Comparison of ENCODE assay signal across 9 cellular contexts in the genomic region with DNA sequence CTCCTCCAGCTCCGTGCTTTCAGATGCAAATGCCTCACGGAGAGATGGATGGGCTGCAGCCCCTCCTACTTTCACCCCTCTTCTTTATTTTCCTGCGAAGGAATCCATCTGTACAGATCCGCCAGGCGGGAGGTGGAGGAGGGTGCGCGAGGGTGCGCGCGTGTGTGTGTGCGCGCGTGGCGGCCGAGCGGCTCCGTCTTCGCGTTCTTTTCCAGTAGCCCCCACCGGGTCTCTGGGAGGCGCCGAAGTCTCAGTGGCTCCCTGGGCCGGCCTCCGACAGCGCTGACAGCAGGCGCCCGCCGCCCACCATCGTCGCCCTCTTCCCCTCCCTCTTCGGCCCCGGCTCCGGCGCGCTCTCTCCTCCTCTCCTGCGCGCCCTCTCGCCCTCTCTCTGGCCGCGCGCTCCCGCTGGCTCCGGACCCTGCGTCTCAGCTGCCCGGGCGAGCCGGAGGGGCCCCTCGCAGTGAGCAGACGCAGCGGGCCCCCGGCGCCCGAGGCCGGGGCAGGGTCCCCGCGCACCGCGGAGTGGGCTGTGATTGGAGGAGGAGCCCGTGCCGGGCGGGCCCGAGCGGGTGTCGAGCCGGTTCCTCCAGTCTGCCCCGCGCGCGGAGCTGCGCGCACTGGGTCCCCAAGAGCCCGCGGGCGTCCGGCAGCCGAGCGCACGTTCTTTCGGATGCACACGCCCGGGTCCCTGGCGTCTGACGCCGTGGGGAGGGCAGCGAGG. TPM values are rescaled to one million over a fixed set of nuclear protein-coding genes. Genes with fewer than 3 reads are reported as not detected.
DNase-seq lines count a peak whose midpoint lies in the region; ATAC-seq and TF ChIP-seq lines count a peak whose summit lies in the region.
"Had no signal": no experiment of that assay in that cellular context is flagged by ENCODE, and none has a peak within 500 bp of the region (broad histone marks: within the 10 kb centered on the region; RNA-seq: fewer than 3 reads in every experiment).

A gene with protein sequence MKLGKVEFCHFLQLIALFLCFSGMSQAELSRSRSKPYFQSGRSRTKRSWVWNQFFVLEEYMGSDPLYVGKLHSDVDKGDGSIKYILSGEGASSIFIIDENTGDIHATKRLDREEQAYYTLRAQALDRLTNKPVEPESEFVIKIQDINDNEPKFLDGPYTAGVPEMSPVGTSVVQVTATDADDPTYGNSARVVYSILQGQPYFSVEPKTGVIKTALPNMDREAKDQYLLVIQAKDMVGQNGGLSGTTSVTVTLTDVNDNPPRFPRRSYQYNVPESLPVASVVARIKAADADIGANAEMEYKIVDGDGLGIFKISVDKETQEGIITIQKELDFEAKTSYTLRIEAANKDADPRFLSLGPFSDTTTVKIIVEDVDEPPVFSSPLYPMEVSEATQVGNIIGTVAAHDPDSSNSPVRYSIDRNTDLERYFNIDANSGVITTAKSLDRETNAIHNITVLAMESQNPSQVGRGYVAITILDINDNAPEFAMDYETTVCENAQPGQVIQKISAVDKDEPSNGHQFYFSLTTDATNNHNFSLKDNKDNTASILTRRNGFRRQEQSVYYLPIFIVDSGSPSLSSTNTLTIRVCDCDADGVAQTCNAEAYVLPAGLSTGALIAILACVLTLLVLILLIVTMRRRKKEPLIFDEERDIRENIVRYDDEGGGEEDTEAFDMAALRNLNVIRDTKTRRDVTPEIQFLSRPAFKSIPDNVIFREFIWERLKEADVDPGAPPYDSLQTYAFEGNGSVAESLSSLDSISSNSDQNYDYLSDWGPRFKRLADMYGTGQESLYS (plus strand): TSS at position 592 of the 724 bp plus-strand sequence. CDS start 11,831 bp downstream, outside the sequence.

- H4K8ac ChIP-seq in IMR-90 (ENCODE audit: low read depth in 2 of 2, low read length in 2 of 2): no peak within 1 kb of the TSS

- no peak within 1 kb of the TSS for H3K4me3 ChIP-seq in IMR-90 (ENCODE audit: insufficient read depth, low read depth, low read length)
- peak within 1 kb of the TSS; percentile 64 for H3K4me3 ChIP-seq in SJCRH30

- H3K56ac ChIP-seq in IMR-90 (ENCODE audit: extremely low read depth, insufficient read depth, low read length): no peak within 1 kb of the TSS

- H2AK9ac ChIP-seq in IMR-90 (replicated peaks; ENCODE audit: low read depth, low read length, poor library complexity): no peak within 1 kb of the TSS

- H3K4me3 Mint-ChIP-seq in stimulated activated memory B cell treated with anti-CD40 and anti-IgM and Interleukin-4, amounts not matched to agents 10 μg/mL and 1 μg/mL and 100 μg/mL, for 72 hours: no peak within 1 kb of the TSS

- H3K4me1 ChIP-seq in IMR-90 (ENCODE audit: control insufficient read depth, insufficient read depth, low read length) (no peaks in the 10 kb centered on the region), SJCRH30 (peaks cover 26% of the 10 kb centered on the region)

- WGBS in IMR-90 (ENCODE audit: extremely low coverage in 2 of 2, insufficient read length in 1 of 2), 2 experiments: 1% methylated on average over 29 of the region's 85 CpGs; no CpG with 5 or more reads in 1 of the 2 experiments

- no peak within 1 kb of the TSS for H3K27ac Mint-ChIP-seq in stimulated activated memory B cell treated with anti-CD40 and anti-IgM and Interleukin-4, amounts not matched to agents 10 μg/mL and 1 μg/mL and 100 μg/mL, for 72 hours

- no TSS peak for BruUV-seq in IMR-90 (replicated peaks; lab: Mats Ljungman, UMichigan)

- no peak within 1 kb of the TSS for H2BK5ac ChIP-seq in IMR-90 (ENCODE audit: low read depth, low read length, poor library complexity, severe bottlenecking)

- TF ChIP-seq RAD21 in IMR-90 (IDR thresholded peaks at IDR 0.05; ENCODE audit: low read length): no peak

- H4K5ac ChIP-seq in IMR-90 (ENCODE audit: low read depth, low read length): no peak within 1 kb of the TSS

- intact Hi-C loops in IMR-90 (cut with micrococcal nuclease): no loop called here

- no peak within 1 kb of the TSS for H4K91ac ChIP-seq in IMR-90 (ENCODE audit: insufficient read depth, low read depth, low read length)

- H3K27ac ChIP-seq in IMR-90 (ENCODE audit: insufficient read depth, low read length): no peak within 1 kb of the TSS
- H3K27ac ChIP-seq in SJCRH30: peak within 1 kb of the TSS; percentile 57

- H3K79me1 ChIP-seq in IMR-90 (ENCODE audit: low read depth in 1 of 2, low read length in 2 of 2): no peaks in the 10 kb centered on the region

- DNase-seq in IMR-90 (no peak), SJCRH30 (peak; percentile 36 to 41), iPS-NIHi11 (ENCODE audit: low spot score) (peak; percentile 67), OCI-M1 (lab: John Stamatoyannopoulos, UW) (no peak), glomerular visceral epithelial cell (ENCODE audit: extremely low spot score) (no peak)

- H2BK120ac ChIP-seq in IMR-90 (ENCODE audit: low read depth, low read length): no peak within 1 kb of the TSS

- no peak for TF ChIP-seq POLR2A in IMR-90 (IDR thresholded peaks at IDR 0.05; ENCODE audit: low read depth, low read length)

- no peak for TF ChIP-seq CTCF in IMR-90 (conservative IDR thresholded peaks at IDR 0.05; ENCODE audit: low read depth, low read length)

- H3K27me3 Mint-ChIP-seq in stimulated activated memory B cell treated with anti-CD40 and anti-IgM and Interleukin-4, amounts not matched to agents 10 μg/mL and 1 μg/mL and 100 μg/mL, for 72 hours: peaks cover 17% of the 10 kb centered on the region

- H3K23ac ChIP-seq in IMR-90 (ENCODE audit: low read depth, low read length): no peak within 1 kb of the TSS

- ATAC-seq in IMR-90 (ENCODE audit: low read depth): no peak
- ATAC-seq in stimulated activated memory B cell treated with anti-CD40 and anti-IgM and Interleukin-4, amounts not matched to agents 10 μg/mL and 1 μg/mL and 100 μg/mL, for 72 hours: peak; percentile 31
- ATAC-seq in HG03025 (IDR thresholded peaks at IDR 0.05; ENCODE audit: low FRiP score, unreplicated experiment): no peak
- ATAC-seq in GM21515 (IDR thresholded peaks at IDR 0.05; ENCODE audit: unreplicated experiment): no peak

- H3K18ac ChIP-seq in IMR-90 (ENCODE audit: low read depth, low read length): no peak within 1 kb of the TSS

- no peaks in the 10 kb centered on the region for H3K4me1 Mint-ChIP-seq in stimulated activated memory B cell treated with anti-CD40 and anti-IgM and Interleukin-4, amounts not matched to agents 10 μg/mL and 1 μg/mL and 100 μg/mL, for 72 hours

- no peaks in the 10 kb centered on the region for H3K27me3 ChIP-seq in IMR-90 (ENCODE audit: control insufficient read depth, insufficient read depth, low read length)
- no peaks in the 10 kb centered on the region for H3K27me3 ChIP-seq in SJCRH30

- CTCF ChIA-PET in IMR-90 (lab: Yijun Ruan, JAX): no interaction called here

- no peaks in the 10 kb centered on the region for H3K9me3 Mint-ChIP-seq in stimulated activated memory B cell treated with anti-CD40 and anti-IgM and Interleukin-4, amounts not matched to agents 10 μg/mL and 1 μg/mL and 100 μg/mL, for 72 hours

- in situ Hi-C loops in IMR-90 (cut with MboI; ENCODE audit: low sequenced_read_pairs): no loop called here

- POLR2A ChIA-PET in IMR-90 (lab: Charles Lee; ENCODE audit: unreplicated experiment): no interaction called here

- H3K4ac ChIP-seq in IMR-90 (ENCODE audit: low read depth, low read length): no peak within 1 kb of the TSS

- no peaks in the 10 kb centered on the region for H3K9me1 ChIP-seq in IMR-90 (ENCODE audit: insufficient read depth, low read length)

- no peak within 1 kb of the TSS for H2BK20ac ChIP-seq in IMR-90 (ENCODE audit: low read depth, low read length)

- H3K9me3 ChIP-seq in IMR-90 (ENCODE audit: control insufficient read depth, insufficient read depth, low read length): peaks cover 10% of the 10 kb centered on the region; the same call in 1 of the 2 replicates
- H3K9me3 ChIP-seq in SJCRH30 (replicated peaks): no peaks in the 10 kb centered on the region

- H2AK5ac ChIP-seq in IMR-90 (ENCODE audit: low read depth, low read length): no peak within 1 kb of the TSS

- H2BK15ac ChIP-seq in IMR-90 (ENCODE audit: low read depth, low read length): no peak within 1 kb of the TSS

- no peak within 1 kb of the TSS for H3K14ac ChIP-seq in IMR-90 (replicated peaks; ENCODE audit: low read depth, low read length)

- H3K36me3 Mint-ChIP-seq in stimulated activated memory B cell treated with anti-CD40 and anti-IgM and Interleukin-4, amounts not matched to agents 10 μg/mL and 1 μg/mL and 100 μg/mL, for 72 hours: no peaks in the 10 kb centered on the region

- H3K36me3 ChIP-seq in IMR-90 (ENCODE audit: control insufficient read depth, insufficient read depth, low read length): no peaks in the 10 kb centered on the region
- H3K36me3 ChIP-seq in SJCRH30: no peaks in the 10 kb centered on the region

- no peak within 1 kb of the TSS for H3K9ac ChIP-seq in IMR-90 (ENCODE audit: low read depth, low read length)

- peak within 1 kb of the TSS; percentile 32 for H2AFZ ChIP-seq in IMR-90 (replicated peaks; ENCODE audit: low read length, poor library complexity)

- H3K4me2 ChIP-seq in IMR-90 (ENCODE audit: low read depth, low read length): no peak within 1 kb of the TSS

- H4K20me1 ChIP-seq in IMR-90 (ENCODE audit: insufficient read depth, low read length): no peaks in the 10 kb centered on the region

- dilution Hi-C loops in IMR-90 (cut with HindIII; ENCODE audit: low sequenced_read_pairs, unreplicated experiment): no loop called here

TF ChIP-seq in IMR-90, 13 proteins besides CTCF, POLR2A, EP300 and RAD21:
- TF ChIP-seq CHD1 (IDR thresholded peaks at IDR 0.05; ENCODE audit: low read depth, low read length) (no peak), MXI1 (IDR thresholded peaks at IDR 0.05; ENCODE audit: borderline replicate concordance, low read depth, low read length) (no peak)
TF ChIP-seq in IMR-90: peak in this region for 0.

RNA-seq across cellular contexts. Expression of the gene that starts here (rescaled TPM):
- total RNA-seq in IMR-90 (2012; rRNA removed): not detected in 2 replicates
- not detected in 2 replicates for polyA plus RNA-seq in IMR-90 (2012; rRNA removed)
- polyA plus RNA-seq in IMR-90 (2012; cell fraction: cytosol; rRNA removed): not detected in 2 replicates
- not detected in 2 replicates for polyA plus RNA-seq in IMR-90 (2012; cell fraction: nucleus; rRNA removed; ENCODE audit: low replicate concordance)
- 6.8 and 7.8 TPM in 2 replicates for total RNA-seq in SJCRH30 (2014; rRNA removed; shearing (Covaris generic))
- polyA plus RNA-seq: keratinocyte had no signal

Comparison
In these comparisons a context has a peak if more than half of its experiments do, and no peak if none do; other contexts are left out.
1. DNase-seq: peak in SJCRH30 (2 of 2) and iPS-NIHi11 (single experiment); none in IMR-90 (single experiment), OCI-M1 (single experiment) and glomerular visceral epithelial cell (single experiment).